In the genomic region with DNA sequence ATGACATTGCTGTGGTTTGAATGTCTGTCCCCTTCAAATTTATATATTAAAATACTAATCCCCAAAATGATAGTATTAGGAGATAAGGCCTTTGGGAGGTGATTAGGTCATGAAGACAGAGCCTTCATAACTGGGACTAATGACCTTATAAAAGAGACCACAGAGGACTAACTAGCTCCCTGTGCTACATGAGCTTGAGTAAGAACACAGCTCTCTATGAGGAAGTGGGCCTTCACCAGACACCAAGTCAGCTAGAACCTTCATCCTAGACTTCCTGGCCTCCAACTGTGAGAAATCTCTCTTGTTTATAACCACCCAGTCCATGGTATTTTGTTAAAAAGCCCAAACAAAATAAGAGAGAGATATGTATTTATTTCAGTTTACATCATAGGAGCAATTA, we compare ENCODE assay signal across 13 cellular contexts.
DNase-seq lines count a peak whose midpoint lies in the region; ATAC-seq and TF ChIP-seq lines count a peak whose summit lies in the region.
"Had no signal": no experiment of that assay in that cellular context is flagged by ENCODE, and none has a peak within 500 bp of the region (broad histone marks: within the 10 kb centered on the region; RNA-seq: fewer than 3 reads in every experiment).

No MANE protein-coding gene starts in this region.

- H3K36me3 ChIP-seq in BLaER1 treated with 17β-estradiol and CSF1 and Interleukin-3, amounts not matched to agents 10 nM and 100 nM: no peaks in the 10 kb centered on the region
- H3K36me3 ChIP-seq in esophagus muscularis mucosa: no peaks in the 10 kb centered on the region
- H3K36me3 ChIP-seq: vagina had no signal

- TF ChIP-seq EP300 in esophagus muscularis mucosa (IDR thresholded peaks at IDR 0.05): no peak

- peak overlapping the region in 8 of 11 experiments; percentile 2 to 74 (median 58); a peak in 10 of 22 replicates for H3K27ac ChIP-seq in BLaER1 treated with 17β-estradiol and CSF1 and Interleukin-3, amounts not matched to agents 10 nM and 100 nM
- no peak overlapping the region for H3K27ac ChIP-seq in esophagus muscularis mucosa (replicated peaks in 1 of 4)
- H3K27ac ChIP-seq: PC-9, vagina had no signal

- H3K9ac ChIP-seq in BLaER1 treated with 17β-estradiol and CSF1 and Interleukin-3, amounts not matched to agents 10 nM and 100 nM: no peak overlapping the region

- peaks cover 0 to 6% (median 0%) of the 10 kb centered on the region in 11 experiments; a peak in 1 of 22 replicates for H3K9me3 ChIP-seq in BLaER1 treated with 17β-estradiol and CSF1 and Interleukin-3, amounts not matched to agents 10 nM and 100 nM (replicated peaks in 1 of 11)
- no peaks in the 10 kb centered on the region for H3K9me3 ChIP-seq in esophagus muscularis mucosa
- H3K9me3 ChIP-seq: vagina had no signal

- H3K4me3 ChIP-seq in BLaER1 treated with 17β-estradiol and CSF1 and Interleukin-3, amounts not matched to agents 10 nM and 100 nM: no peak overlapping the region
- H3K4me3 ChIP-seq in esophagus muscularis mucosa: no peak overlapping the region
- H3K4me3 ChIP-seq: PC-9, vagina had no signal

- no peaks in the 10 kb centered on the region for H3K27me3 ChIP-seq in BLaER1 treated with 17β-estradiol and CSF1 and Interleukin-3, amounts not matched to agents 10 nM and 100 nM
- H3K27me3 ChIP-seq in esophagus muscularis mucosa: no peaks in the 10 kb centered on the region
- H3K27me3 ChIP-seq: vagina had no signal

- no peaks in the 10 kb centered on the region for H4K20me1 ChIP-seq in BLaER1 treated with 17β-estradiol and CSF1 and Interleukin-3, amounts not matched to agents 10 nM and 100 nM

- no peak for TF ChIP-seq CTCF in esophagus muscularis mucosa (IDR thresholded peaks at IDR 0.05)

- H3K4me2 ChIP-seq in BLaER1 treated with 17β-estradiol and CSF1 and Interleukin-3, amounts not matched to agents 10 nM and 100 nM: peak overlapping the region in 2 of 11 experiments; percentile 12 to 22; a peak in 4 of 22 replicates
- H3K4me2 ChIP-seq: PC-9 had no signal

- peak; percentile 86 for ATAC-seq in GM19035 (IDR thresholded peaks at IDR 0.05; ENCODE audit: unreplicated experiment)
- peak; percentile 98 for ATAC-seq in HG02610 (IDR thresholded peaks at IDR 0.05; ENCODE audit: unreplicated experiment)
- peak; percentile 97 for ATAC-seq in HG03378 (IDR thresholded peaks at IDR 0.05; ENCODE audit: unreplicated experiment)
- no peak for ATAC-seq in GM18873 (IDR thresholded peaks at IDR 0.05; ENCODE audit: low FRiP score, unreplicated experiment)

- intact Hi-C loops in esophagus muscularis mucosa (cut with DNase I): no loop called here

- no peak for TF ChIP-seq POLR2A in esophagus muscularis mucosa (IDR thresholded peaks at IDR 0.05; ENCODE audit: low read depth)

- peaks cover 14 to 46% (median 26%) of the 10 kb centered on the region in 10 experiments for H3K4me1 ChIP-seq in BLaER1 treated with 17β-estradiol and CSF1 and Interleukin-3, amounts not matched to agents 10 nM and 100 nM
- H3K4me1 ChIP-seq in esophagus muscularis mucosa: peaks cover 0 to 10% (median 6%) of the 10 kb centered on the region in 4 donors
- H3K4me1 ChIP-seq: vagina had no signal

- DNase-seq in esophagus muscularis mucosa (ENCODE audit: extremely low spot score): no peak
- DNase-seq in NCI-H1092 treated with DMSO at 0.1 percent for 48 hours (lab: John Stamatoyannopoulos, UW): no peak
- DNase-seq in pons (ENCODE audit: low spot score): no peak
- DNase-seq: ACHN, glutamatergic neuron, NCI-H146, PC-9 had no signal

Comparison
In these comparisons a context has a peak if more than half of its experiments do, and no peak if none do; other contexts are left out.
1. H3K27ac ChIP-seq: peak in BLaER1 treated with 17β-estradiol and CSF1 and Interleukin-3, amounts not matched to agents 10 nM and 100 nM (8 of 11); none in esophagus muscularis mucosa (0 of 4).